In the genomic region with DNA sequence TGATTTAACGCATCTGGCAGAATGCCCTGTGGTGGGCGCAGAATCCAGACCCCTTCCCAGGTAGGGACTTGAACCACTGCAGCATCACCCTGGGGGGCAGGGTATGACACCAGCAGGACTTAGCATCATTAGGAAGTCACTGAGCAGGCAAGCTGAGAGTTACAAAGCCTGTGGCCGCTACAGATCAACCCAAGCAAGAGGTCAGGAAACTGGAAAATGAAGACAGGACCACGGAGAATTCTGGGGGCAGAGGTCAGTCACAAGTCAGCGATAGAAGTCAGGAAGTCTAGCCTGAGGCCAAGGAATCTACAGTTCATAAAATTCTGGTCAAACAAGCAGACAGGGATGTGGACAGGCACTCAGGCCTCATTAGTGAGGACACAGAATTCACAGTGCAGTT, we compare ENCODE assay signal across 25 cellular contexts.
A peak's percentile ranks its signal among the peaks of the same experiment; 100 is the strongest.
DNase-seq lines count a peak whose midpoint lies in the region; ATAC-seq, FAIRE-seq and TF ChIP-seq lines count a peak whose summit lies in the region.
"Had no signal": no experiment of that assay in that cellular context is flagged by ENCODE, and none has a peak within 500 bp of the region (broad histone marks: within the 10 kb centered on the region; RNA-seq: fewer than 3 reads in every experiment).

No MANE protein-coding gene starts in this region.

- H3K4me2 ChIP-seq in HepG2 (ENCODE audit: low read depth, low read length) (no peak overlapping the region), mesendoderm (ENCODE audit: low read length) (no peak overlapping the region)
- H3K4me2 ChIP-seq: KMS-11, SK-N-SH had no signal

- TF ChIP-seq POLR2A in HepG2 (IDR thresholded peaks at IDR 0.05; ENCODE audit: insufficient read depth in 1 of 2, low read depth in 2 of 2, low read length in 2 of 2): no peak

- no TSS peak for BruUV-seq in HepG2 (replicated peaks; lab: Mats Ljungman, UMichigan)

- POLR2A ChIA-PET in HepG2 (lab: Yijun Ruan, JAX): no interaction called here

- DNase-seq in HepG2 (ENCODE audit: low spot score) (no peak), ecto neural progenitor cell (ENCODE audit: low spot score) (peak; percentile 55), mesendoderm (no peak), Right ventricle myocardium inferior (ENCODE audit: missing footprints) (no peak), left ventricle myocardium inferior (no peak)
- DNase-seq in stimulated activated naive CD8-positive, alpha-beta T cell treated with anti-CD3 and anti-CD28 coated beads, Interleukin-15, Interleukin-2, amounts not matched to agents 100 U/mL and 50 U/mL, for 24 hours: no peak
- DNase-seq: Calu3; CD8-positive, alpha-beta T cell; DMS79 treated with DMSO at 0.1 percent for 48 hours; GM23248; H7; NCI-H1048; NCI-H1417; NCI-H1694; NCI-H2029 treated with DMSO at 0.1 percent for 48 hours; SIG-M5 had no signal

- FAIRE-seq in HepG2 (lab: Jason Lieb, UNC): no peak
- FAIRE-seq: GM12892, HTR-8/SVneo had no signal

- no peak overlapping the region for H4K8ac ChIP-seq in mesendoderm (ENCODE audit: low read depth, low read length)

- H2BK5ac ChIP-seq in mesendoderm (ENCODE audit: low read length): peak overlapping the region; percentile 14

- no peak overlapping the region for H2BK120ac ChIP-seq in mesendoderm (ENCODE audit: low read depth, low read length)

- H4K20me1 ChIP-seq in HepG2 (ENCODE audit: insufficient read depth, low read length): no peaks in the 10 kb centered on the region

- no peaks in the 10 kb centered on the region for H3K4me1 ChIP-seq in liver (ENCODE audit: control insufficient read depth in 4 of 4, insufficient read depth in 4 of 4, low read length in 3 of 4)
- no peaks in the 10 kb centered on the region for H3K4me1 ChIP-seq in HepG2 (ENCODE audit: insufficient read depth, low read length)
- H3K4me1 ChIP-seq in mesendoderm (ENCODE audit: control insufficient read depth, low read depth, low read length): peaks cover 6% of the 10 kb centered on the region
- H3K4me1 ChIP-seq in left ventricle myocardium inferior: no peaks in the 10 kb centered on the region

- H3K79me1 ChIP-seq in mesendoderm (ENCODE audit: low read length): no peaks in the 10 kb centered on the region

- no peak overlapping the region for H3K27ac ChIP-seq in liver (ENCODE audit: low read depth in 1 of 2, low read length in 2 of 2)
- H3K27ac ChIP-seq in HepG2 (ENCODE audit: extremely low read length, insufficient read depth, low read length): no peak overlapping the region
- no peak overlapping the region for H3K27ac ChIP-seq in mesendoderm (ENCODE audit: low read depth, low read length)
- H3K27ac ChIP-seq in left ventricle myocardium inferior (replicated peaks): no peak overlapping the region
- H3K27ac ChIP-seq: 22Rv1, C4-2B, GM23248, KMS-11 had no signal

- WGBS in liver: 73% methylated on average over 5 of the region's 5 CpGs
- 8% methylated on average over 3 of the region's 5 CpGs for WGBS in HepG2 (ENCODE audit: low lambda C conversion rate)
- WGBS in mesendoderm (ENCODE audit: extremely low coverage, insufficient coverage, low lambda C conversion rate): no CpG with 5 or more reads among the region's 5 CpGs

- CTCF ChIA-PET in HepG2 (lab: Yijun Ruan, JAX; ENCODE audit: low intra/inter-chr PET ratio, low total read pairs): no interaction called here

- in situ Hi-C loops in HepG2 (cut with HindIII; ENCODE audit: extremely low pct_ligation_motif_present, low pct_unique_long_range_greater_than_20kb): no loop called here

- H3K9ac ChIP-seq in liver (ENCODE audit: low read depth in 1 of 2, low read length in 2 of 2) (no peak overlapping the region), HepG2 (ENCODE audit: insufficient read depth, low read depth, low read length) (no peak overlapping the region), mesendoderm (ENCODE audit: low read length) (no peak overlapping the region)
- H3K9ac ChIP-seq: GM23248, KMS-11, SK-N-SH had no signal

- peak overlapping the region; percentile 55 for H2AK5ac ChIP-seq in mesendoderm (ENCODE audit: low read length)

- TF ChIP-seq CTCF in liver (IDR thresholded peaks at IDR 0.05; ENCODE audit: low read depth, low read length, missing input control): no peak
- TF ChIP-seq CTCF in HepG2 (CRISPR knock-in tag; IDR thresholded peaks at IDR 0.05): no peak
- TF ChIP-seq CTCF in left ventricle myocardium inferior (IDR thresholded peaks at IDR 0.05; ENCODE audit: borderline replicate concordance): no peak

- no peaks in the 10 kb centered on the region for H3K9me3 ChIP-seq in liver (ENCODE audit: control insufficient read depth in 4 of 4, low read length in 3 of 4)
- H3K9me3 ChIP-seq in HepG2 (ENCODE audit: low read length): no peaks in the 10 kb centered on the region
- H3K9me3 ChIP-seq in left ventricle myocardium inferior (replicated peaks): no peaks in the 10 kb centered on the region
- H3K9me3 ChIP-seq: SK-N-SH had no signal

- no peak overlapping the region for H2AFZ ChIP-seq in HepG2 (ENCODE audit: low read length)
- H2AFZ ChIP-seq: GM23248 had no signal

- intact Hi-C loops in HepG2 (cut with micrococcal nuclease; ENCODE audit: unreplicated experiment): no loop called here
- intact Hi-C loops in Right ventricle myocardium inferior (cut with DNase I): no loop called here
- intact Hi-C loops in left ventricle myocardium inferior (cut with micrococcal nuclease): no loop called here

- H3K4ac ChIP-seq in mesendoderm (ENCODE audit: low read depth, low read length): no peak overlapping the region

- no peak for TF ChIP-seq EP300 in HepG2 (IDR thresholded peaks at IDR 0.05; ENCODE audit: low read depth in 2 of 2, low read length in 2 of 2)
- no peak for TF ChIP-seq EP300 in HepG2 (CRISPR knock-in tag; IDR thresholded peaks at IDR 0.05; ENCODE audit: borderline replicate concordance)

- H3K23ac ChIP-seq in mesendoderm (ENCODE audit: low read length): no peak overlapping the region

- TF ChIP-seq RAD21 in liver (IDR thresholded peaks at IDR 0.05) (no peak), HepG2 (CRISPR knock-in tag; IDR thresholded peaks at IDR 0.05) (no peak)

- H3K36me3 ChIP-seq in liver (ENCODE audit: control insufficient read depth in 4 of 4, insufficient read depth in 3 of 4, low read depth in 1 of 4, low read length in 3 of 4): no peaks in the 10 kb centered on the region
- H3K36me3 ChIP-seq in HepG2 (replicated peaks in 1 of 2; ENCODE audit: control insufficient read depth in 1 of 2, insufficient read depth in 2 of 2, low read length in 2 of 2): no peaks in the 10 kb centered on the region
- H3K36me3 ChIP-seq in mesendoderm (ENCODE audit: control insufficient read depth, insufficient read depth, low read length): no peaks in the 10 kb centered on the region
- H3K36me3 ChIP-seq in left ventricle myocardium inferior: no peaks in the 10 kb centered on the region

- peak overlapping the region; percentile 17 for H3K56ac ChIP-seq in mesendoderm (ENCODE audit: low read length)

- peak overlapping the region; percentile 54 for H3K18ac ChIP-seq in mesendoderm (ENCODE audit: low read length)

- ATAC-seq in HepG2 (no peak), HG03045 (IDR thresholded peaks at IDR 0.05; ENCODE audit: unreplicated experiment) (no peak), Right ventricle myocardium inferior (no peak)
- no peak for ATAC-seq in stimulated activated naive CD8-positive, alpha-beta T cell treated with anti-CD3 and anti-CD28 coated beads, Interleukin-15, Interleukin-2, amounts not matched to agents 100 U/mL and 50 U/mL, for 24 hours
- ATAC-seq: CD8-positive, alpha-beta T cell; Panc1 had no signal

- H3K27me3 ChIP-seq in liver (ENCODE audit: control insufficient read depth in 4 of 4, insufficient read depth in 4 of 4, low read length in 3 of 4) (no peaks in the 10 kb centered on the region), HepG2 (ENCODE audit: control insufficient read depth in 1 of 2, insufficient read depth in 2 of 2, low read length in 2 of 2) (peaks cover under 1 to 3% of the 10 kb centered on the region in 2 experiments; a peak in 2 of 5 replicates), mesendoderm (ENCODE audit: insufficient read depth, low read length, poor library complexity) (no peaks in the 10 kb centered on the region), left ventricle myocardium inferior (ENCODE audit: low read depth) (no peaks in the 10 kb centered on the region)

- no peak overlapping the region for H2BK15ac ChIP-seq in mesendoderm (replicated peaks; ENCODE audit: low read depth)

- H4K5ac ChIP-seq in mesendoderm (ENCODE audit: low read length): no peak overlapping the region

- H3K4me3 ChIP-seq in liver (ENCODE audit: low read depth in 1 of 3, low read length in 3 of 3): no peak overlapping the region
- no peak overlapping the region for H3K4me3 ChIP-seq in HepG2 (replicated peaks in 1 of 3; ENCODE audit: insufficient read depth in 1 of 3, low read depth in 2 of 3, low read length in 3 of 3)
- no peak overlapping the region for H3K4me3 ChIP-seq in mesendoderm (ENCODE audit: low read length)
- no peak overlapping the region for H3K4me3 ChIP-seq in left ventricle myocardium inferior
- H3K4me3 ChIP-seq: GM23248 had no signal

- no peaks in the 10 kb centered on the region for H3K79me2 ChIP-seq in HepG2 (ENCODE audit: insufficient read depth, low read length)
- H3K79me2 ChIP-seq in mesendoderm (ENCODE audit: control insufficient read depth, insufficient read depth, low read length): no peaks in the 10 kb centered on the region

TF ChIP-seq in liver, 16 proteins besides CTCF, POLR2A, EP300 and RAD21 (continues in another document):
- TF ChIP-seq FOXA1 (IDR thresholded peaks at IDR 0.05): no peak
- no peak for TF ChIP-seq TAF1 (conservative IDR thresholded peaks at IDR 0.05)
- TF ChIP-seq FOXA2 (IDR thresholded peaks at IDR 0.05): no peak
- no peak for TF ChIP-seq EGR1 (IDR thresholded peaks at IDR 0.05; ENCODE audit: low read depth in 2 of 2)
- TF ChIP-seq ATF3 (IDR thresholded peaks at IDR 0.05): no peak
- no peak for TF ChIP-seq JUND (IDR thresholded peaks at IDR 0.05)
- no peak for TF ChIP-seq GABPA (IDR thresholded peaks at IDR 0.05 in 1 of 2, conservative IDR thresholded peaks at IDR 0.05 in 1 of 2)
- peak; percentile 91 for TF ChIP-seq NR2F2 (IDR thresholded peaks at IDR 0.05)

TF ChIP-seq in HepG2, 621 proteins besides CTCF, POLR2A, EP300 and RAD21 (continues in another document):
- TF ChIP-seq ETV5 (CRISPR knock-in tag; IDR thresholded peaks at IDR 0.05; ENCODE audit: borderline replicate concordance) (no peak), ZNF770 (CRISPR knock-in tag; IDR thresholded peaks at IDR 0.05) (no peak)
